ENCODE assay signal across 18 cellular contexts in the genomic region with DNA sequence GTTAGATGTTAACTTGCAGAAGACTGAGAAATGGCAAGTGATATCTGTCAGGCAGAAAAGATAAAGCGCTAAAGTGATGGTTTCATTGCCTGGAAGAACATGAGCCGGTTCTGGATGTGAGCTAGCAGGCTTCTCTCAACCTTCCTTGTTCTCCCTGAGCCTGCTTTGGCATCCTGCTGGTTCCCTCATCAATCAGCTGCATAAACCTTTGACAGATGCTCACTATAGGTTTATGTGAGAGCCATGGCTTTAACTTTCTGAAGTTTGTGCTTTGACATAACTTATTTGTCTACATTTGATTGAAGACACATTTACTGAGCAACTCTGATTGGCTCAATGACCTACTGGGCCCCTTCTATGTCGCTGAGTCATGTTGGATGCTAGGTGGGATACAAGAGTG.
DNase-seq lines count a peak whose midpoint lies in the region; ATAC-seq and TF ChIP-seq lines count a peak whose summit lies in the region.
"Had no signal": no experiment of that assay in that cellular context is flagged by ENCODE, and none has a peak within 500 bp of the region (broad histone marks: within the 10 kb centered on the region; RNA-seq: fewer than 3 reads in every experiment).

No MANE protein-coding gene starts in this region.

- H3K9ac ChIP-seq in endodermal cell (ENCODE audit: extremely low read depth, low read length, poor library complexity, severe bottlenecking) (no peak overlapping the region), mesendoderm (ENCODE audit: low read length) (no peak overlapping the region)
- H3K9ac ChIP-seq: BLaER1 had no signal

- H3K56ac ChIP-seq in mesendoderm (ENCODE audit: low read length): no peak overlapping the region

- H3K79me1 ChIP-seq in mesendoderm (ENCODE audit: low read length): no peaks in the 10 kb centered on the region

- H3K27me3 ChIP-seq in endodermal cell (ENCODE audit: control insufficient read depth, insufficient read depth, low read length, poor library complexity, severe bottlenecking) (no peaks in the 10 kb centered on the region), mesendoderm (ENCODE audit: insufficient read depth, low read length, poor library complexity) (no peaks in the 10 kb centered on the region)
- H3K27me3 ChIP-seq: BLaER1 had no signal

- H3K4me1 ChIP-seq in HEK293 (ENCODE audit: control insufficient read depth, insufficient read depth, low read length): no peaks in the 10 kb centered on the region
- H3K4me1 ChIP-seq in endodermal cell (ENCODE audit: control insufficient read depth, insufficient read depth, low read length): no peaks in the 10 kb centered on the region
- no peaks in the 10 kb centered on the region for H3K4me1 ChIP-seq in mesendoderm (ENCODE audit: control insufficient read depth, low read depth, low read length)
- H3K4me1 ChIP-seq: BLaER1, Caco-2, HAP-1 had no signal

- no peak overlapping the region for H4K5ac ChIP-seq in mesendoderm (ENCODE audit: low read length)

- H3K23ac ChIP-seq in mesendoderm (ENCODE audit: low read length): no peak overlapping the region

- CTCF ChIA-PET in HEK293 (lab: Yijun Ruan, JAX): no interaction called here

- POLR2A ChIA-PET in HEK293 (lab: Yijun Ruan, JAX): no interaction called here

- H3K36me3 ChIP-seq in HEK293 (ENCODE audit: control insufficient read depth in 2 of 2, insufficient read depth in 1 of 2, low read length in 2 of 2): no peaks in the 10 kb centered on the region
- H3K36me3 ChIP-seq in endodermal cell (ENCODE audit: control insufficient read depth, insufficient read depth, low read length): no peaks in the 10 kb centered on the region
- H3K36me3 ChIP-seq in mesendoderm (ENCODE audit: control insufficient read depth, insufficient read depth, low read length): no peaks in the 10 kb centered on the region
- H3K36me3 ChIP-seq: BLaER1, HAP-1 had no signal

- H2BK5ac ChIP-seq in mesendoderm (ENCODE audit: low read length): no peak overlapping the region

- peak overlapping the region; percentile 43 for H3K18ac ChIP-seq in mesendoderm (ENCODE audit: low read length)

- H2BK15ac ChIP-seq in mesendoderm (replicated peaks; ENCODE audit: low read depth): no peak overlapping the region

- WGBS in endodermal cell (ENCODE audit: insufficient coverage in 1 of 2, insufficient read length in 1 of 2), 2 experiments: 83 to 93% methylated on average over 1 to 3 of the region's 3 CpGs
- WGBS in mesendoderm (ENCODE audit: extremely low coverage, insufficient coverage, low lambda C conversion rate): no CpG with 5 or more reads among the region's 3 CpGs

- H3K27ac Mint-ChIP-seq in endodermal cell: no peak overlapping the region
- H3K27ac Mint-ChIP-seq in stimulated activated effector memory CD8-positive, alpha-beta T cell treated with anti-CD3 and anti-CD28 coated beads, Interleukin-12 subunit alpha, Interleukin-12 subunit beta, amount 100 ng/mL, for 72 hours: peak overlapping the region; percentile 43
- H3K27ac Mint-ChIP-seq: B cell; CD8-positive, alpha-beta T cell had no signal

- H3K4me3 ChIP-seq in HEK293 (ENCODE audit: low read depth, low read length) (no peak overlapping the region), endodermal cell (ENCODE audit: low read length) (no peak overlapping the region), mesendoderm (ENCODE audit: low read length) (no peak overlapping the region)
- H3K4me3 ChIP-seq: BLaER1, HAP-1 had no signal

- H3K36me3 Mint-ChIP-seq in endodermal cell (ENCODE audit: low read depth): no peaks in the 10 kb centered on the region
- H3K36me3 Mint-ChIP-seq in stimulated activated effector memory CD8-positive, alpha-beta T cell treated with anti-CD3 and anti-CD28 coated beads, Interleukin-12 subunit alpha, Interleukin-12 subunit beta, amount 100 ng/mL, for 72 hours: no peaks in the 10 kb centered on the region
- H3K36me3 Mint-ChIP-seq: CD4-positive, CD25-positive, alpha-beta regulatory T cell; CD8-positive, alpha-beta T cell had no signal

- TF ChIP-seq CTCF in HEK293 (tag by site-specific recombination; IDR thresholded peaks at IDR 0.05) (no peak), endodermal cell (conservative IDR thresholded peaks at IDR 0.05) (no peak)

- H3K4me2 ChIP-seq in mesendoderm (ENCODE audit: low read length): no peak overlapping the region
- H3K4me2 ChIP-seq: BLaER1 had no signal

- DNase-seq in endodermal cell (no peak), mesendoderm (no peak), glomerular visceral epithelial cell (ENCODE audit: extremely low spot score) (no peak), NCI-H524 (lab: John Stamatoyannopoulos, UW) (no peak), cerebellar nuclear complex (lab: John Stamatoyannopoulos, UW) (no peak)
- DNase-seq in stimulated activated effector memory CD8-positive, alpha-beta T cell treated with anti-CD3 and anti-CD28 coated beads, Interleukin-12 subunit alpha, Interleukin-12 subunit beta, amount 100 ng/mL, for 72 hours (ENCODE audit: low spot score in 2 of 2): no peak
- DNase-seq: Caco-2; CD4-positive, CD25-positive, alpha-beta regulatory T cell; CD8-positive, alpha-beta T cell; DMS153; DND-41; GOT3 had no signal

- no peak for ATAC-seq in stimulated activated effector memory CD8-positive, alpha-beta T cell treated with anti-CD3 and anti-CD28 coated beads, Interleukin-12 subunit alpha, Interleukin-12 subunit beta, amount 100 ng/mL, for 72 hours
- ATAC-seq: CD8-positive, alpha-beta T cell had no signal

- H2AK5ac ChIP-seq in mesendoderm (ENCODE audit: low read length): no peak overlapping the region

- peaks cover 3% of the 10 kb centered on the region for H3K27me3 Mint-ChIP-seq in endodermal cell (ENCODE audit: insufficient read depth)

- H3K9me3 Mint-ChIP-seq in endodermal cell: no peaks in the 10 kb centered on the region
- H3K9me3 Mint-ChIP-seq in stimulated activated effector memory CD8-positive, alpha-beta T cell treated with anti-CD3 and anti-CD28 coated beads, Interleukin-12 subunit alpha, Interleukin-12 subunit beta, amount 100 ng/mL, for 72 hours: no peaks in the 10 kb centered on the region
- H3K9me3 Mint-ChIP-seq: CD8-positive, alpha-beta T cell had no signal

- no peaks in the 10 kb centered on the region for H3K79me2 ChIP-seq in mesendoderm (ENCODE audit: control insufficient read depth, insufficient read depth, low read length)

- H3K4me1 Mint-ChIP-seq in endodermal cell: no peaks in the 10 kb centered on the region
- H3K4me1 Mint-ChIP-seq in stimulated activated effector memory CD8-positive, alpha-beta T cell treated with anti-CD3 and anti-CD28 coated beads, Interleukin-12 subunit alpha, Interleukin-12 subunit beta, amount 100 ng/mL, for 72 hours: peaks cover 16% of the 10 kb centered on the region
- H3K4me1 Mint-ChIP-seq: B cell; CD4-positive, CD25-positive, alpha-beta regulatory T cell had no signal

- H3K4me3 Mint-ChIP-seq in endodermal cell: no peak overlapping the region
- no peak overlapping the region for H3K4me3 Mint-ChIP-seq in stimulated activated effector memory CD8-positive, alpha-beta T cell treated with anti-CD3 and anti-CD28 coated beads, Interleukin-12 subunit alpha, Interleukin-12 subunit beta, amount 100 ng/mL, for 72 hours
- H3K4me3 Mint-ChIP-seq: B cell; CD4-positive, CD25-positive, alpha-beta regulatory T cell; CD8-positive, alpha-beta T cell had no signal

- H3K9me3 ChIP-seq in HEK293 (ENCODE audit: control insufficient read depth, insufficient read depth, low read depth, low read length) (no peaks in the 10 kb centered on the region), endodermal cell (ENCODE audit: control insufficient read depth, low read length) (no peaks in the 10 kb centered on the region)
- H3K9me3 ChIP-seq: Caco-2, HAP-1 had no signal

- H3K27ac ChIP-seq in HEK293 (ENCODE audit: extremely low read depth, low read depth, low read length) (no peak overlapping the region), endodermal cell (ENCODE audit: low read depth, low read length) (peak overlapping the region; percentile 74), mesendoderm (ENCODE audit: low read depth, low read length) (no peak overlapping the region)
- H3K27ac ChIP-seq: 22Rv1, BLaER1, C4-2B had no signal

- no peak overlapping the region for H4K8ac ChIP-seq in mesendoderm (ENCODE audit: low read depth, low read length)

- no peak overlapping the region for H3K4ac ChIP-seq in mesendoderm (ENCODE audit: low read depth, low read length)

- no peak overlapping the region for H2BK120ac ChIP-seq in mesendoderm (ENCODE audit: low read depth, low read length)

TF ChIP-seq in HEK293, 187 proteins besides CTCF, POLR2A, EP300 and RAD21:
- TF ChIP-seq TRIM28 (IDR thresholded peaks at IDR 0.05; ENCODE audit: borderline replicate concordance, low read length) (no peak), ZIC2 (tag by site-specific recombination; IDR thresholded peaks at IDR 0.05) (0 out of 2 replicates have a peak, but pooled peaks have one; percentile 16), ZNF16 (tag by site-specific recombination; IDR thresholded peaks at IDR 0.05; ENCODE audit: low read depth) (no peak), FEZF1 (tag by site-specific recombination; IDR thresholded peaks at IDR 0.05) (peak; percentile 58)
